13 cellular contexts compared by ENCODE assay signal in the genomic region with DNA sequence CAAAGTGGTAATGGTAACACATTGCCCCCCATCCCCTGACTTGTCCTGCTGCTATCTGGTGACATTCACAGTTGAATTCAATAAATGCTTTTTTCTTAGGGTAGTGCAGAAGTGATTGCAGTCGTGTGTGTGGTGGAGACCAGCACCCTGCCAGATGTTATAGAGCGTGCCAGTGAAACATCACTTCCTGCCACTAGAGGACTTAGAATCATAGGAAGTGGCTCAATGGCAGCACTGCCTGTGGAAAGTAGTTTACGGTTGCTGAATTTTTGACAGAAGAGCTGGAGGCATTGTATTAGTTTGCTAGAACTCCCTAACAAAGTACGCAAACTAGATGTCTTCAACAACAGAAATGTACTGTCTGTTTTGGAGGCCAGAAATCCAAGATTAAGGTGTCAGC. TPM values are rescaled to one million over a fixed set of nuclear protein-coding genes. Genes with fewer than 3 reads are reported as not detected.
A peak's percentile ranks its signal among the peaks of the same experiment; 100 is the strongest.
DNase-seq lines count a peak whose midpoint lies in the region; ATAC-seq and TF ChIP-seq lines count a peak whose summit lies in the region.
"Had no signal": no experiment of that assay in that cellular context is flagged by ENCODE, and none has a peak within 500 bp of the region (broad histone marks: within the 10 kb centered on the region; RNA-seq: fewer than 3 reads in every experiment).

No MANE protein-coding gene starts in this region.

- H3K4me3 ChIP-seq in OCI-LY3 (ENCODE audit: low read length): no peak overlapping the region
- no peak overlapping the region for H3K4me3 ChIP-seq in mesendoderm (ENCODE audit: low read length)
- no peak overlapping the region for H3K4me3 ChIP-seq in PC-9

- peak; percentile 22 for DNase-seq in mesendoderm
- DNase-seq in NCI-H1105 (lab: John Stamatoyannopoulos, UW): no peak
- DNase-seq in PC-9: no peak
- no peak for DNase-seq in NCI-H2029 treated with DMSO at 0.1 percent for 48 hours (lab: John Stamatoyannopoulos, UW)
- DNase-seq: activated CD4-positive, alpha-beta memory T cell treated with anti-CD3 and anti-CD28 coated beads, Interleukin-2, amount 10 ng/mL, durations not matched to agents 7 days and 5 days; activated naive CD4-positive, alpha-beta T cell treated with Interleukin-2 at 50 U/mL for 16 hours; central memory CD4-positive, alpha-beta T cell had no signal

- no peak overlapping the region for H3K9ac ChIP-seq in OCI-LY3 (ENCODE audit: low read length)
- H3K9ac ChIP-seq in mesendoderm (ENCODE audit: low read length): no peak overlapping the region

- H2BK15ac ChIP-seq in mesendoderm (replicated peaks; ENCODE audit: low read depth): no peak overlapping the region

- H2AFZ ChIP-seq in OCI-LY3 (ENCODE audit: low read depth, low read length) (no peak overlapping the region), PC-9 (no peak overlapping the region)

- POLR2A ChIA-PET in PC-9 (lab: Charles Lee; ENCODE audit: unreplicated experiment): no interaction called here

- H3K27ac ChIP-seq in OCI-LY3 (ENCODE audit: low read length): no peak overlapping the region
- no peak overlapping the region for H3K27ac ChIP-seq in mesendoderm (ENCODE audit: low read depth, low read length)
- no peak overlapping the region for H3K27ac ChIP-seq in PC-9

- H3K36me3 ChIP-seq in OCI-LY3 (replicated peaks; ENCODE audit: low read depth, low read length) (no peaks in the 10 kb centered on the region), mesendoderm (ENCODE audit: control insufficient read depth, insufficient read depth, low read length) (no peaks in the 10 kb centered on the region), PC-9 (ENCODE audit: low read depth) (no peaks in the 10 kb centered on the region)

- H3K27me3 ChIP-seq in OCI-LY3 (ENCODE audit: low read depth, low read length) (no peaks in the 10 kb centered on the region), mesendoderm (ENCODE audit: insufficient read depth, low read length, poor library complexity) (no peaks in the 10 kb centered on the region), PC-9 (ENCODE audit: insufficient read depth, low read depth) (no peaks in the 10 kb centered on the region)

- H3K4me2 ChIP-seq in OCI-LY3 (ENCODE audit: low read length) (no peak overlapping the region), mesendoderm (ENCODE audit: low read length) (no peak overlapping the region), PC-9 (no peak overlapping the region)

- no TSS peak for BruUV-seq in PC-9 (replicated peaks; lab: Mats Ljungman, UMichigan)

- no peak overlapping the region for H4K5ac ChIP-seq in mesendoderm (ENCODE audit: low read length)

- no peak overlapping the region for H3K56ac ChIP-seq in mesendoderm (ENCODE audit: low read length)

- H3K4ac ChIP-seq in mesendoderm (ENCODE audit: low read depth, low read length): no peak overlapping the region

- H3K79me2 ChIP-seq in OCI-LY3 (ENCODE audit: low read length) (no peaks in the 10 kb centered on the region), mesendoderm (ENCODE audit: control insufficient read depth, insufficient read depth, low read length) (no peaks in the 10 kb centered on the region), PC-9 (ENCODE audit: low read depth) (no peaks in the 10 kb centered on the region)

- no peaks in the 10 kb centered on the region for H3F3A ChIP-seq in PC-9 (ENCODE audit: insufficient read depth, low read depth)

- H3K18ac ChIP-seq in mesendoderm (ENCODE audit: low read length): no peak overlapping the region

- H4K20me1 ChIP-seq in OCI-LY3 (ENCODE audit: insufficient read depth, low read length): no peaks in the 10 kb centered on the region
- no peaks in the 10 kb centered on the region for H4K20me1 ChIP-seq in PC-9 (ENCODE audit: insufficient read depth)

- no peak overlapping the region for H3K23ac ChIP-seq in mesendoderm (ENCODE audit: low read length)

- intact Hi-C loops in PC-9 (cut with micrococcal nuclease; ENCODE audit: unreplicated experiment): no loop called here

- H3K79me1 ChIP-seq in mesendoderm (ENCODE audit: low read length): no peaks in the 10 kb centered on the region

- ATAC-seq in GM18502 (IDR thresholded peaks at IDR 0.05; ENCODE audit: poor library complexity, unreplicated experiment): peak; percentile 45
- ATAC-seq in HG02885 (IDR thresholded peaks at IDR 0.05; ENCODE audit: poor library complexity, unreplicated experiment): peak; percentile 61

- no peak overlapping the region for H2BK5ac ChIP-seq in mesendoderm (ENCODE audit: low read length)

- CTCF ChIA-PET in PC-9 (lab: Charles Lee): no interaction called here

- no peaks in the 10 kb centered on the region for H3K9me2 ChIP-seq in PC-9 (ENCODE audit: insufficient read depth)

- H4K8ac ChIP-seq in mesendoderm (ENCODE audit: low read depth, low read length): no peak overlapping the region

- no peaks in the 10 kb centered on the region for H3K9me3 ChIP-seq in OCI-LY3 (ENCODE audit: insufficient read depth, low read length)
- no peaks in the 10 kb centered on the region for H3K9me3 ChIP-seq in PC-9 (ENCODE audit: insufficient read depth, low read depth)

- H2AK5ac ChIP-seq in mesendoderm (ENCODE audit: low read length): no peak overlapping the region

- no CpG with 5 or more reads among the region's 4 CpGs for WGBS in mesendoderm (ENCODE audit: extremely low coverage, insufficient coverage, low lambda C conversion rate)

- H3K4me1 ChIP-seq in OCI-LY3 (ENCODE audit: low read length) (peaks cover 4% of the 10 kb centered on the region), mesendoderm (ENCODE audit: control insufficient read depth, low read depth, low read length) (no peaks in the 10 kb centered on the region), PC-9 (replicated peaks; ENCODE audit: insufficient read depth) (no peaks in the 10 kb centered on the region)

- H2BK120ac ChIP-seq in mesendoderm (ENCODE audit: low read depth, low read length): no peak overlapping the region

- TF ChIP-seq CTCF in OCI-LY3 (IDR thresholded peaks at IDR 0.05; ENCODE audit: low read depth, low read length): peak; percentile 13; the same call in 1 of the 2 replicates
- TF ChIP-seq CTCF in PC-9 (conservative IDR thresholded peaks at IDR 0.05): no peak

RNA-seq across cellular contexts. Expression of gene P2RY12, which starts 37.4 kb away (rescaled TPM):
- polyA plus RNA-seq in mesendoderm (2013, experiment 1 of 2): not detected
- polyA plus RNA-seq in mesendoderm (2013, experiment 2 of 2): not detected
- not detected in 2 replicates for total RNA-seq in PC-9 (2021)
- total RNA-seq: activated CD4-positive, alpha-beta memory T cell treated with anti-CD3 and anti-CD28 coated beads, Interleukin-2, amount 10 ng/mL, durations not matched to agents 7 days and 5 days; LHCN-M2; NCI-H460; T-helper 1 cell treated with Interleukin-12 subunit alpha and Interleukin-12 subunit beta and Interleukin-4 antibody, amounts not matched to agents 30 ng/mL and 1 ng/mL, for 36 hours had no signal

RNA-seq across cellular contexts. Expression of gene IGSF10, which starts 38.9 kb away (rescaled TPM):
- 0.74 TPM for polyA plus RNA-seq in mesendoderm (2013, experiment 1 of 2)
- 0.62 TPM for polyA plus RNA-seq in mesendoderm (2013, experiment 2 of 2)
- 0.25 and 0.55 TPM in 2 replicates for total RNA-seq in PC-9 (2021)
- total RNA-seq: activated CD4-positive, alpha-beta memory T cell treated with anti-CD3 and anti-CD28 coated beads, Interleukin-2, amount 10 ng/mL, durations not matched to agents 7 days and 5 days; T-helper 1 cell treated with Interleukin-12 subunit alpha and Interleukin-12 subunit beta and Interleukin-4 antibody, amounts not matched to agents 30 ng/mL and 1 ng/mL, for 36 hours had no signal
